Comparison of ENCODE assay signal across 8 cellular contexts in the genomic region with DNA sequence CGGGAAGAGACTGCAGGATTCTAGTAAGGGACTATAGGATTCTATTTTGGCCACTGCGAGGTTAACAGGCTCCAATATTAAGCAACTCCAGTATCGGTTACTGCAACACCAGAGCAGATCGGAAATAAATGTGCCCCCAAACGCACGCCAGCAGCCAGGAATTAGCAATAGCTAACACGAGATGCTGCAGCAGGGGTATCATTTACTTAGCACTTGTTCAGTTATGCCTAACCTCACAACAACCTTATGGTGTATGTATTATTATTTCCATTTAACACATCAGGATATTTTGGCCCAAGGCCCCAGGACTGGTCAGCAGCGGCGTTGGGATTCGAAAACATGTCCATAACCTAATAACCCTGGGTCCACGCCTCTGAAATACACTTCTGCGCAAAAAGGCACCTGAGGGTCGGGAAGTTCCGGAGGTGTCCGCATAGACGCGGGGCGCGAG. TPM values are rescaled to one million over a fixed set of nuclear protein-coding genes. Genes with fewer than 3 reads are reported as not detected.
DNase-seq lines count a peak whose midpoint lies in the region; ATAC-seq and TF ChIP-seq lines count a peak whose summit lies in the region.

No MANE protein-coding gene starts in this region.

- H3K4me3 ChIP-seq in AG10803 (ENCODE audit: low read length) (peak overlapping the region; percentile 71), HUES64 (ENCODE audit: low read length) (peak overlapping the region; percentile 87), fibroblast of lung (replicated peaks in 1 of 4; ENCODE audit: control extremely low read depth in 1 of 4, insufficient read depth in 1 of 4, low read depth in 3 of 4, low read length in 4 of 4) (peak overlapping the region; percentile 68 to 95 (median 80))

- peak overlapping the region; percentile 91; the same call in 1 of the 2 replicates for H3K27ac ChIP-seq in HUES64 (ENCODE audit: low read depth, low read length)
- peak overlapping the region; percentile 93 for H3K27ac ChIP-seq in fibroblast of lung (ENCODE audit: insufficient read depth, low read length)

- no peaks in the 10 kb centered on the region for H3K27me3 Mint-ChIP-seq in neural crest cell (ENCODE audit: low read depth)

- H3K27ac Mint-ChIP-seq in neural crest cell (ENCODE audit: unreplicated experiment) = no peak overlapping the region

- H3K36me3 ChIP-seq in HUES64 (ENCODE audit: insufficient read depth, low read length) (no peaks in the 10 kb centered on the region), fibroblast of lung (ENCODE audit: control insufficient read depth, insufficient read depth, low read length) (no peaks in the 10 kb centered on the region)

- ATAC-seq in GM18517 (IDR thresholded peaks at IDR 0.05; ENCODE audit: unreplicated experiment) = peak; percentile 2

- peak overlapping the region; percentile 78 for H2AFZ ChIP-seq in fibroblast of lung (ENCODE audit: low read length)

- no peaks in the 10 kb centered on the region for H3K27me3 ChIP-seq in HUES64 (ENCODE audit: insufficient read depth, low read length)
- H3K27me3 ChIP-seq in fibroblast of lung (ENCODE audit: control insufficient read depth, insufficient read depth, low read length) = no peaks in the 10 kb centered on the region

- peak overlapping the region; percentile 82 for H3K4me3 Mint-ChIP-seq in neural crest cell

- peak overlapping the region; percentile 82 for H3K9ac ChIP-seq in HUES64 (ENCODE audit: low read depth, low read length)
- peak overlapping the region; percentile 70 for H3K9ac ChIP-seq in fibroblast of lung (ENCODE audit: insufficient read depth, low read length)

- peaks cover 2% of the 10 kb centered on the region for H3K9me3 Mint-ChIP-seq in neural crest cell

- peak overlapping the region; percentile 76 for H3K4me2 ChIP-seq in fibroblast of lung (ENCODE audit: extremely low read depth, insufficient read depth, low read length)

- H3K4me1 Mint-ChIP-seq in neural crest cell = peaks cover 14% of the 10 kb centered on the region

- TF ChIP-seq CTCF in AG10803 (conservative IDR thresholded peaks at IDR 0.05; ENCODE audit: low read length) (no peak), fibroblast of lung (conservative IDR thresholded peaks at IDR 0.05 in 1 of 2, IDR thresholded peaks at IDR 0.05 in 1 of 2; ENCODE audit: low read depth in 1 of 2, low read length in 2 of 2) (no peak), neural crest cell (conservative IDR thresholded peaks at IDR 0.05) (no peak)

- H3K9me3 ChIP-seq in HUES64 (ENCODE audit: insufficient read depth, low read depth, low read length) (no peaks in the 10 kb centered on the region), fibroblast of lung (ENCODE audit: control insufficient read depth, insufficient read depth, low read depth, low read length) (no peaks in the 10 kb centered on the region)

- DNase-seq in AG10803 (ENCODE audit: low read depth) (peak; percentile 44), fibroblast of lung (ENCODE audit: low read depth in 2 of 2) (peak; percentile 23 to 51), neural crest cell (ENCODE audit: low read depth, low spot score) (no peak), kidney glomerular epithelial cell (lab: John Stamatoyannopoulos, UW) (no peak)
- peak; percentile 16 for DNase-seq in activated CD4-positive, alpha-beta T cell treated with anti-CD3 and anti-CD28 coated beads for 48 hours
- DNase-seq in activated CD4-positive, CD25-positive, alpha-beta regulatory T cell (lab: John Stamatoyannopoulos, UW) = no peak

- peaks cover 28% of the 10 kb centered on the region for H3K79me2 ChIP-seq in fibroblast of lung (ENCODE audit: control insufficient read depth, insufficient read depth, low read length)

- no peaks in the 10 kb centered on the region for H4K20me1 ChIP-seq in fibroblast of lung (ENCODE audit: control insufficient read depth, extremely low read depth, insufficient read depth, low read length)

- peaks cover 9% of the 10 kb centered on the region for H3K36me3 Mint-ChIP-seq in neural crest cell (ENCODE audit: low read depth)

- 2% methylated on average over 19 of the region's 19 CpGs for WGBS in HUES64

- H3K4me1 ChIP-seq in HUES64 (ENCODE audit: insufficient read depth, low read length) = peaks cover 12% of the 10 kb centered on the region
- peaks cover 4% of the 10 kb centered on the region for H3K4me1 ChIP-seq in fibroblast of lung (ENCODE audit: control insufficient read depth, extremely low read depth, insufficient read depth, low read length)

RNA-seq across cellular contexts. Expression of a gene that starts 0.8 kb away (rescaled TPM):
- polyA plus RNA-seq in HUES64 (2013, experiment 1 of 2) = 18.1 TPM
- 24.6 TPM for polyA plus RNA-seq in HUES64 (2013, experiment 2 of 2)
- total RNA-seq in fibroblast of lung (9.2 and 17.0 TPM in 2 replicates), neural crest cell (11.8 and 14.4 TPM in 2 replicates)
- polyA plus RNA-seq in fibroblast of lung = 12.4 and 18.2 TPM in 2 replicates
- 11.1 and 18.8 TPM in 2 replicates for polyA plus RNA-seq in fibroblast of lung (2012)
- 7.6 and 15.3 TPM in 2 replicates for polyA minus RNA-seq in fibroblast of lung (ENCODE audit: low replicate concordance)

Comparison
In these comparisons a context has a peak if more than half of its experiments do, and no peak if none do; other contexts are left out.
1. DNase-seq: peak in AG10803 (single experiment), activated CD4-positive, alpha-beta T cell treated with anti-CD3 and anti-CD28 coated beads for 48 hours (single experiment) and fibroblast of lung (2 of 2); none in neural crest cell (single experiment), kidney glomerular epithelial cell (single experiment) and activated CD4-positive, CD25-positive, alpha-beta regulatory T cell (0 of 4).
2. Peak in every context shown above with its lines, with median percentiles within 50 percentile points of each other: H3K4me3 ChIP-seq.